Comparison of ENCODE assay signal across 15 cellular contexts in the genomic region with DNA sequence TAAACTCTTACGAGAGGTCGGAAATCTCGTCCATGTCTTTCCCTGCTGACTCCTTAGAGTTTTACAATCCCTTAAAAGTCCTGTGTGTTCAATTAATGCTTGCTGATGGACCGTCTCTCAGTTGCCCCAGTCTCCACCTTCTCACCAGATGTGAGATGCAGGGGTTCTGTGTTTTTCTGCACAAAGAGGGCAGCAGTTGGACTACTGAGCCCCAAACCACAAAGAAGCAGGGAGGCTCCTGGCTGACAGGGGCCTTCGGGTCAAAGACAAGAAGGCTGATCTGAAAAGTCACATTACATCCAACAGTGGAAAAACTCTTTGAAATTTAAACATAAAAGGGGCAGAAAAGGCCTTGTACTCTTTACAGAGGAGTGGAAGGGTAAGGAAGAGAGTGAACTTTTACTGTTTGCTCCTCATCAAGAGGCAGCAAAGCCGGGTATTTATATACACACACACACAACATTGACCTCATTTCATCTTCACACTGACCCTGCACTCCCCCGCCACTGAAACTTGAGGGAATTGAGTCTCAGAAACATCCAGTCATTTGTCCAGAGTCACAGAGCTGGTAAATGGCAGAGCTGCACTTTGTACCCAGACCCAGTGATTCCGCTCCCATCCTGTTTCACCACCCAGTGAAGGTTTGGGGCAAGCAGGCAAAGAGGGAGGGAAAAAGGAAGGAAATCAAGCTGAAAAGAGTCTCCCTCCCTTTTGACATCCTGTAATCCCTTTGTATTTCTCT. TPM values are rescaled to one million over a fixed set of nuclear protein-coding genes. Genes with fewer than 3 reads are reported as not detected.
DNase-seq lines count a peak whose midpoint lies in the region; FAIRE-seq and TF ChIP-seq lines count a peak whose summit lies in the region.
"Had no signal": no experiment of that assay in that cellular context is flagged by ENCODE, and none has a peak within 500 bp of the region (broad histone marks: within the 10 kb centered on the region; RNA-seq: fewer than 3 reads in every experiment).

No MANE protein-coding gene starts in this region.

- H3K9ac ChIP-seq in HUES64 (ENCODE audit: low read depth, low read length) (0 out of 2 replicates have a peak overlapping the region, but pooled peaks have one; percentile 14), astrocyte (ENCODE audit: low read length) (peak overlapping the region; percentile 16), mucosa of rectum (ENCODE audit: low read depth in 1 of 2, low read length in 2 of 2) (no peak overlapping the region), smooth muscle cell (ENCODE audit: low read depth) (no peak overlapping the region)
- H3K9ac ChIP-seq: BLaER1 had no signal

- intact Hi-C loops in spleen (cut with DNase I; ENCODE audit: low total_unique reads) = no loop called here

- 90% methylated on average over 7 of the region's 8 CpGs for WGBS in HUES64
- 66 to 89% (median 73%) methylated on average over 8 of the region's 8 CpGs for WGBS in spleen, 5 donors
- 86% methylated on average over 8 of the region's 8 CpGs for WGBS in smooth muscle cell (ENCODE audit: low lambda C conversion rate)

- peaks cover 2% of the 10 kb centered on the region for H3K36me3 Mint-ChIP-seq in astrocyte (ENCODE audit: low read depth, unreplicated experiment)
- peaks cover 6% of the 10 kb centered on the region for H3K36me3 Mint-ChIP-seq in type B pancreatic cell

- peaks cover 54% of the 10 kb centered on the region for H3K4me1 Mint-ChIP-seq in astrocyte (ENCODE audit: low read depth, unreplicated experiment)
- H3K4me1 Mint-ChIP-seq in type B pancreatic cell (ENCODE audit: unreplicated experiment) = peaks cover 11% of the 10 kb centered on the region

- H3K79me2 ChIP-seq in astrocyte (ENCODE audit: insufficient read depth, low read length) = no peaks in the 10 kb centered on the region
- H3K79me2 ChIP-seq in smooth muscle cell (ENCODE audit: low read depth) = no peaks in the 10 kb centered on the region

- H3K4me2 ChIP-seq in astrocyte (ENCODE audit: low read length) = no peak overlapping the region
- H3K4me2 ChIP-seq in smooth muscle cell = no peak overlapping the region
- H3K4me2 ChIP-seq: BLaER1 had no signal

- H3K27ac Mint-ChIP-seq in astrocyte (ENCODE audit: unreplicated experiment) (peak overlapping the region; percentile 80), type B pancreatic cell (no peak overlapping the region)

- H3K9me3 ChIP-seq in HUES64 (ENCODE audit: insufficient read depth, low read depth, low read length) (0 out of 2 replicates have a peak, but pooled peaks cover 1% of the 10 kb centered on the region), astrocyte (ENCODE audit: insufficient read depth, low read depth, low read length) (no peaks in the 10 kb centered on the region), mucosa of rectum (ENCODE audit: control insufficient read depth in 2 of 2, low read length in 2 of 2) (no peaks in the 10 kb centered on the region), spleen (no peaks in the 10 kb centered on the region), smooth muscle cell (replicated peaks; ENCODE audit: low read depth) (no peaks in the 10 kb centered on the region)
- H3K9me3 ChIP-seq: BLaER1, neutrophil, Peyer's patch had no signal

- no peak for TF ChIP-seq POLR2A in spleen (IDR thresholded peaks at IDR 0.05)

- H3K4me3 Mint-ChIP-seq in astrocyte (ENCODE audit: unreplicated experiment) (peak overlapping the region; percentile 14), type B pancreatic cell (no peak overlapping the region)

- H3K4me3 ChIP-seq in HUES64 (ENCODE audit: low read length) (no peak overlapping the region), astrocyte (ENCODE audit: insufficient read depth, low read depth, low read length) (no peak overlapping the region), mucosa of rectum (ENCODE audit: low read length in 2 of 2) (no peak overlapping the region), spleen (no peak overlapping the region), smooth muscle cell (no peak overlapping the region)
- H3K4me3 ChIP-seq: BLaER1, Peyer's patch had no signal

- H4K20me1 ChIP-seq in astrocyte (ENCODE audit: insufficient read depth, low read length) (no peaks in the 10 kb centered on the region), smooth muscle cell (ENCODE audit: low read depth) (no peaks in the 10 kb centered on the region)
- H4K20me1 ChIP-seq: BLaER1 had no signal

- H3K9me3 Mint-ChIP-seq in astrocyte (ENCODE audit: unreplicated experiment) = peaks cover 3% of the 10 kb centered on the region
- H3K9me3 Mint-ChIP-seq in type B pancreatic cell = no peaks in the 10 kb centered on the region

- no peak for FAIRE-seq in astrocyte (lab: Jason Lieb, UNC)
- FAIRE-seq: frontal cortex had no signal

- H3F3A ChIP-seq in smooth muscle cell (ENCODE audit: low read depth) = peaks cover 8% of the 10 kb centered on the region

- H3K4me1 ChIP-seq in HUES64 (ENCODE audit: insufficient read depth, low read length) (peaks cover 9% of the 10 kb centered on the region; the same call in 1 of the 2 replicates), astrocyte (ENCODE audit: insufficient read depth, low read length) (peaks cover 32% of the 10 kb centered on the region), mucosa of rectum (ENCODE audit: control insufficient read depth in 2 of 2, insufficient read depth in 2 of 2, low read length in 2 of 2) (peaks cover 0 to 5% of the 10 kb centered on the region in 2 donors), spleen (peaks cover 4 to 46% (median 12%) of the 10 kb centered on the region in 6 donors), smooth muscle cell (ENCODE audit: low read depth) (peaks cover 6% of the 10 kb centered on the region)
- H3K4me1 ChIP-seq: BLaER1, Peyer's patch had no signal

- H3K27me3 Mint-ChIP-seq in astrocyte (ENCODE audit: low read depth, unreplicated experiment) (no peaks in the 10 kb centered on the region), type B pancreatic cell (no peaks in the 10 kb centered on the region)

- H3K36me3 ChIP-seq in HUES64 (ENCODE audit: insufficient read depth, low read length) (no peaks in the 10 kb centered on the region), astrocyte (ENCODE audit: insufficient read depth, low read length) (no peaks in the 10 kb centered on the region), mucosa of rectum (ENCODE audit: control insufficient read depth in 2 of 2, insufficient read depth in 2 of 2, low read length in 2 of 2) (no peaks in the 10 kb centered on the region), spleen (no peaks in the 10 kb centered on the region), smooth muscle cell (ENCODE audit: low read depth) (no peaks in the 10 kb centered on the region)
- H3K36me3 ChIP-seq: BLaER1, neutrophil, Peyer's patch had no signal

- no peak overlapping the region for H3K27ac ChIP-seq in HUES64 (ENCODE audit: low read depth, low read length)
- H3K27ac ChIP-seq in astrocyte (ENCODE audit: low read depth, low read length) = peak overlapping the region; percentile 29
- H3K27ac ChIP-seq in mucosa of rectum (ENCODE audit: low read depth in 2 of 2, low read length in 2 of 2) = peak overlapping the region; percentile 13 to 27
- peak overlapping the region in 7 of 8 donors; percentile 10 to 80 (median 64) for H3K27ac ChIP-seq in spleen
- H3K27ac ChIP-seq in smooth muscle cell (ENCODE audit: low read depth) = no peak overlapping the region
- H3K27ac ChIP-seq: BLaER1, neutrophil had no signal

- DNase-seq in astrocyte (ENCODE audit: low read depth) (no peak), spleen (no peak), SK-N-DZ (ENCODE audit: low spot score) (no peak), type B pancreatic cell (ENCODE audit: extremely low spot score, unreplicated experiment) (no peak), smooth muscle cell (lab: John Stamatoyannopoulos, UW; ENCODE audit: unreplicated experiment) (no peak), SIG-M5 treated with dmso at 0.1 percent for 504 hours (lab: John Stamatoyannopoulos, UW; ENCODE audit: unreplicated experiment) (no peak)
- DNase-seq: anterior cingulate cortex, NCI-H1436, Peyer's patch, T1000 had no signal

- H2AFZ ChIP-seq in astrocyte (ENCODE audit: low read depth, low read length) (peak overlapping the region; percentile 3), smooth muscle cell (ENCODE audit: low read depth) (no peak overlapping the region)

- H3K27me3 ChIP-seq in HUES64 (ENCODE audit: insufficient read depth, low read length) (no peaks in the 10 kb centered on the region), astrocyte (ENCODE audit: insufficient read depth, low read length) (no peaks in the 10 kb centered on the region), mucosa of rectum (ENCODE audit: control insufficient read depth in 2 of 2, insufficient read depth in 2 of 2, low read length in 2 of 2) (no peaks in the 10 kb centered on the region), spleen (replicated peaks in 1 of 7) (no peaks in the 10 kb centered on the region), smooth muscle cell (ENCODE audit: low read depth) (no peaks in the 10 kb centered on the region)
- H3K27me3 ChIP-seq: BLaER1, neutrophil, Peyer's patch had no signal

- no peak for TF ChIP-seq CTCF in astrocyte (IDR thresholded peaks at IDR 0.05; ENCODE audit: insufficient read depth, low read depth, low read length)
- no peak for TF ChIP-seq CTCF in spleen (IDR thresholded peaks at IDR 0.05 in 8 of 11, conservative IDR thresholded peaks at IDR 0.05 in 3 of 11)
- TF ChIP-seq CTCF in type B pancreatic cell (conservative IDR thresholded peaks at IDR 0.05) = no peak
- TF ChIP-seq CTCF in smooth muscle cell (IDR thresholded peaks at IDR 0.05; ENCODE audit: borderline replicate concordance, insufficient read depth, poor library complexity, severe bottlenecking) = no peak

RNA-seq across cellular contexts. Expression of gene MRPL33, which starts 23.7 kb away (rescaled TPM):
- 82.4 TPM for polyA plus RNA-seq in HUES64 (2013, experiment 1 of 2)
- polyA plus RNA-seq in HUES64 (2013, experiment 2 of 2) = 101 TPM
- total RNA-seq in astrocyte (80.7 and 85.3 TPM in 2 replicates), spleen (10 to 100 TPM; 48.3 to 94.6 (median 69.2) TPM), type B pancreatic cell (ENCODE audit: low replicate concordance) (54.6 and 63.4 TPM in 2 replicates), smooth muscle cell (94.5 and 142 TPM in 2 replicates)
- polyA plus RNA-seq in spleen (100 to 1,000 TPM in 2 of 3 donors, 10 to 100 TPM in 1; 95.6 to 166 (median 131) TPM), smooth muscle cell (192 and 193 TPM in 2 replicates)
- 143 and 205 TPM in 2 replicates for polyA plus RNA-seq in SK-N-DZ (2014; cell fraction: cytosol; rRNA removed)
- polyA plus RNA-seq in SK-N-DZ (2014; cell fraction: nucleus; rRNA removed) = 114 and 131 TPM in 2 replicates

Comparison
In these comparisons a context has a peak if more than half of its experiments do, and no peak if none do; other contexts are left out.
1. H3K27ac ChIP-seq: peak in astrocyte (single experiment), mucosa of rectum (2 of 2) and spleen (7 of 8); none in HUES64 (single experiment) and smooth muscle cell (single experiment).
2. H3K9ac ChIP-seq: peak in HUES64 (single experiment) and astrocyte (single experiment); none in mucosa of rectum (0 of 2) and smooth muscle cell (single experiment).